2 cellular contexts compared by ENCODE assay signal in the genomic region with DNA sequence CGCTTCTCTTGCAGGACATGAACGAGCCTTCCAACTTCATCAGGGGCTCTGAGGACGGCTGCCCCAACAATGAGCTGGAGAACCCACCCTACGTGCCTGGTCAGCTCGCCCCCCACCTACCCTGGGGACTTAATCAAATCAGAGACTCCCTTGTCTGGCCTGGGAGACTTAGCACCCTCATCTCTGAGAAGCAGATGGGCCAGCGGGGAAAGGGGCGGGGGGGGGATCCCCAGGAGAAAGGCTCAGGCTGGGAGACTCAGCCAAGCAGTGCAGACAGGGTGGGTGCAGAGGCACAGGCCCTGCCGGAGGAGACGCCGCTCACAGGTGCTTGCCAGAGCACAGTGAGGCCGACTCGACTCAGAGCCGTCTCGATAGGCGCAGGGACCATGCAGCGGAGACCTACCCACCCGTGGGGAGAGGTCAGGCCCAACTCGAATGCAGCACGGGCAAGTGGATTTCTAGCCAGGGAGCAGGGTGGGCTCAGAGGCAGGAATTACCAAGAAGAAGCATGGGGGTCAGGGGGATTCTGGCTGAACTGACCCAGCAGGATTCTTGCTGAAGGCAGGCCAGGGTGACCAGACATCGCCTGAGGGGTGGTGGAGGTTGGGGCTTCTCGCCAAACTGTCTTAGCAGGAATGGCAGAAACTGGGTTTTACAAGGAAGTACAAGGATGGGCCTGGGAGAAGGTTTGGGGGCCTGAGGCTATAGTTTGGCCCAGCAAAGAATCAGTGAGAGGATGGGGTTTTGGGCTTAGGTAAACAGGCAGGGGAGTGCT.
TF ChIP-seq lines count a peak whose summit lies in the region.

No MANE protein-coding gene starts in this region.

TF ChIP-seq in SK-N-SH, 30 proteins besides CTCF, POLR2A, EP300 and RAD21 (continued from another document):
- TF ChIP-seq, protein P1, sequence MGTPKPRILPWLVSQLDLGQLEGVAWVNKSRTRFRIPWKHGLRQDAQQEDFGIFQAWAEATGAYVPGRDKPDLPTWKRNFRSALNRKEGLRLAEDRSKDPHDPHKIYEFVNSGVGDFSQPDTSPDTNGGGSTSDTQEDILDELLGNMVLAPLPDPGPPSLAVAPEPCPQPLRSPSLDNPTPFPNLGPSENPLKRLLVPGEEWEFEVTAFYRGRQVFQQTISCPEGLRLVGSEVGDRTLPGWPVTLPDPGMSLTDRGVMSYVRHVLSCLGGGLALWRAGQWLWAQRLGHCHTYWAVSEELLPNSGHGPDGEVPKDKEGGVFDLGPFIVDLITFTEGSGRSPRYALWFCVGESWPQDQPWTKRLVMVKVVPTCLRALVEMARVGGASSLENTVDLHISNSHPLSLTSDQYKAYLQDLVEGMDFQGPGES (IDR thresholded peaks at IDR 0.05; ENCODE audit: low read depth, low read length), result no peak
- TF ChIP-seq PBX3 (IDR thresholded peaks at IDR 0.05), result no peak
TF ChIP-seq in SK-N-SH: peak in this region for 0.

TF ChIP-seq in SK-N-SH treated with all-trans-retinoic acid at 6 μM for 48 hours, 23 proteins besides CTCF, POLR2A, EP300 and RAD21 (continued from another document):
- TF ChIP-seq PATZ1 (CRISPR knock-in tag; IDR thresholded peaks at IDR 0.05; ENCODE audit: borderline replicate concordance), result no peak
- TF ChIP-seq TCF4 (CRISPR knock-in tag; IDR thresholded peaks at IDR 0.05; ENCODE audit: borderline replicate concordance), result no peak
- no peak for TF ChIP-seq ZFP30 (CRISPR knock-in tag; IDR thresholded peaks at IDR 0.05)
- TF ChIP-seq TOX (CRISPR knock-in tag; IDR thresholded peaks at IDR 0.05; ENCODE audit: borderline replicate concordance), result no peak
- TF ChIP-seq ESRRG (CRISPR knock-in tag; IDR thresholded peaks at IDR 0.05), result no peak
- TF ChIP-seq, protein P2, sequence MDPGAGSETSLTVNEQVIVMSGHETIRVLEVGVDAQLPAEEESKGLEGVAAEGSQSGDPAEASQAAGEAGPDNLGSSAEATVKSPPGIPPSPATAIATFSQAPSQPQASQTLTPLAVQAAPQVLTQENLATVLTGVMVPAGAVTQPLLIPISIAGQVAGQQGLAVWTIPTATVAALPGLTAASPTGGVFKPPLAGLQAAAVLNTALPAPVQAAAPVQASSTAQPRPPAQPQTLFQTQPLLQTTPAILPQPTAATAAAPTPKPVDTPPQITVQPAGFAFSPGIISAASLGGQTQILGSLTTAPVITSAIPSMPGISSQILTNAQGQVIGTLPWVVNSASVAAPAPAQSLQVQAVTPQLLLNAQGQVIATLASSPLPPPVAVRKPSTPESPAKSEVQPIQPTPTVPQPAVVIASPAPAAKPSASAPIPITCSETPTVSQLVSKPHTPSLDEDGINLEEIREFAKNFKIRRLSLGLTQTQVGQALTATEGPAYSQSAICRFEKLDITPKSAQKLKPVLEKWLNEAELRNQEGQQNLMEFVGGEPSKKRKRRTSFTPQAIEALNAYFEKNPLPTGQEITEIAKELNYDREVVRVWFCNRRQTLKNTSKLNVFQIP (CRISPR knock-in tag; IDR thresholded peaks at IDR 0.05; ENCODE audit: borderline replicate concordance, low read depth), result no peak
